ENCODE assay signal across 16 cellular contexts in the genomic region with DNA sequence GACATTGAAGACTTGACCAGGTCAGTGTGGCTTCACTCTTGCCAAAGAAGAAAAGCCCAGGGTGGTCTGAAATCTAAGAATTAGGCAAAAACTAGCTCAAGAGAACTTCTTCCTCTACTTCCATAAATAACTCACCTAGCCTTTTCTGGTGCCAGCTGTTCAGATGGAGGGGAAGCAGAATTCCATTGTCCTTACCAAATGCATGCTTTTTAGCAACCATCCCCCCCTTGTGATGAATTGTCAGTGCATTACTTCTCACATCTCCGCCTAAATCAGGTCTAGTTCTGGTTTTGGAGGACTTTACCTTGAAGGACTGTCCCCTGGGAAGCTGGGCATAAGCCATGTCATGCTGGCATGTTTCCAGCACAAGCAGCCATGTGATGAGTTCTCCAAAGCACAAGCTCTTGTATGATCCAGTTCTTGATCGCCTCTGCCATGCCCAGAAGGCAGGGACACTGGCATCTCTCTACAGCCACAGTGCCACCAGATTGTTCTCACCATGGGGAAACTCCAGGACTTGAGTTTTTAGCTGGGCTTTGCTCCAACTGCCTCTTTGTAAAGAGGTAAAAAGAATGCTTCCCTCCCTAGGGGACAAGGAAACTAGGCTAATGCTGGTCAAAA. TPM values are rescaled to one million over a fixed set of nuclear protein-coding genes. Genes with fewer than 3 reads are reported as not detected.
DNase-seq lines count a peak whose midpoint lies in the region; ATAC-seq and TF ChIP-seq lines count a peak whose summit lies in the region.
"Had no signal": no experiment of that assay in that cellular context is flagged by ENCODE, and none has a peak within 500 bp of the region (broad histone marks: within the 10 kb centered on the region; RNA-seq: fewer than 3 reads in every experiment).

No MANE protein-coding gene starts in this region.

- POLR2A ChIA-PET in IMR-90 (lab: Charles Lee; ENCODE audit: unreplicated experiment): no interaction called here

- no peaks in the 10 kb centered on the region for H3K36me3 Mint-ChIP-seq in activated T-helper 17 cell treated with anti-CD3 and anti-CD28 coated beads, Interleukin-2, amount 50 U/mL, for 72 hours (ENCODE audit: low read depth)
- no peaks in the 10 kb centered on the region for H3K36me3 Mint-ChIP-seq in Calu3 (ENCODE audit: insufficient read depth, unreplicated experiment)
- H3K36me3 Mint-ChIP-seq: activated CD8-positive, alpha-beta memory T cell treated with anti-CD3 and anti-CD28 coated beads, Interleukin-2, amount 10 ng/mL, durations not matched to agents 7 days and 5 days had no signal

- no peak overlapping the region for H3K4me3 Mint-ChIP-seq in activated T-helper 17 cell treated with anti-CD3 and anti-CD28 coated beads, Interleukin-2, amount 50 U/mL, for 72 hours
- no peak overlapping the region for H3K4me3 Mint-ChIP-seq in Calu3 (ENCODE audit: low read depth, unreplicated experiment)
- H3K4me3 Mint-ChIP-seq: activated CD8-positive, alpha-beta memory T cell treated with anti-CD3 and anti-CD28 coated beads, Interleukin-2, amount 10 ng/mL, durations not matched to agents 7 days and 5 days had no signal

- peak overlapping the region; percentile 59 for H3K14ac ChIP-seq in IMR-90 (replicated peaks; ENCODE audit: low read depth, low read length)
- no peak overlapping the region for H3K14ac ChIP-seq in mesenchymal stem cell (ENCODE audit: low read length in 2 of 2)

- TF ChIP-seq CTCF in IMR-90 (conservative IDR thresholded peaks at IDR 0.05; ENCODE audit: low read depth, low read length): no peak
- no peak for TF ChIP-seq CTCF in Calu3 (IDR thresholded peaks at IDR 0.05; ENCODE audit: unreplicated experiment)

- H3K23ac ChIP-seq in IMR-90 (ENCODE audit: low read depth, low read length) (peak overlapping the region; percentile 63; the same call in 1 of the 2 replicates), mesenchymal stem cell (ENCODE audit: low read length in 2 of 2) (no peak overlapping the region)

- peak overlapping the region; percentile 58; the same call in 1 of the 3 replicates for H2BK15ac ChIP-seq in IMR-90 (ENCODE audit: low read depth, low read length)
- H2BK15ac ChIP-seq in mesenchymal stem cell (ENCODE audit: low read depth, poor library complexity, severe bottlenecking): no peak overlapping the region

- H2BK5ac ChIP-seq in IMR-90 (ENCODE audit: low read depth, low read length, poor library complexity, severe bottlenecking) (peak overlapping the region; percentile 25), mesenchymal stem cell (ENCODE audit: low read depth, low read length, poor library complexity, severe bottlenecking) (no peak overlapping the region)

- peaks cover 18 to 23% (median 21%) of the 10 kb centered on the region in 10 experiments for H3K4me1 ChIP-seq in BLaER1 treated with 17β-estradiol and CSF1 and Interleukin-3, amounts not matched to agents 10 nM and 100 nM
- H3K4me1 ChIP-seq in IMR-90 (ENCODE audit: control insufficient read depth, insufficient read depth, low read length) (peaks cover 13% of the 10 kb centered on the region), mesenchymal stem cell (ENCODE audit: control insufficient read depth, insufficient read depth, low read depth, low read length) (peaks cover 6% of the 10 kb centered on the region)

- intact Hi-C loops in IMR-90 (cut with micrococcal nuclease): no loop called here
- intact Hi-C loops in Calu3 (cut with micrococcal nuclease; ENCODE audit: unreplicated experiment): no loop called here

- H3K4me2 ChIP-seq in BLaER1 treated with 17β-estradiol and CSF1 and Interleukin-3, amounts not matched to agents 10 nM and 100 nM: peak overlapping the region in 10 of 11 experiments; percentile 10 to 81 (median 66); a peak in 17 of 22 replicates
- no peak overlapping the region for H3K4me2 ChIP-seq in IMR-90 (ENCODE audit: low read depth, low read length)
- H3K4me2 ChIP-seq in mesenchymal stem cell (ENCODE audit: low read length, poor library complexity, severe bottlenecking): no peak overlapping the region

- no CpG with 5 or more reads among the region's 2 CpGs for WGBS in IMR-90 (ENCODE audit: extremely low coverage in 2 of 2, insufficient read length in 1 of 2), 2 experiments
- WGBS in mesenchymal stem cell: 100% methylated on average over 2 of the region's 2 CpGs

- H2BK20ac ChIP-seq in IMR-90 (ENCODE audit: low read depth, low read length): peak overlapping the region; percentile 51

- no peak for TF ChIP-seq RAD21 in IMR-90 (IDR thresholded peaks at IDR 0.05; ENCODE audit: low read length)

- peak overlapping the region; percentile 37 for H2AK5ac ChIP-seq in IMR-90 (ENCODE audit: low read depth, low read length)
- H2AK5ac ChIP-seq in mesenchymal stem cell (ENCODE audit: low read length, severe bottlenecking): peak overlapping the region; percentile 3

- H3K4ac ChIP-seq in IMR-90 (ENCODE audit: low read depth, low read length): peak overlapping the region; percentile 14
- H3K4ac ChIP-seq in mesenchymal stem cell (ENCODE audit: low read depth in 1 of 2, low read length in 2 of 2): no peak overlapping the region

- no peak overlapping the region for H3K9ac ChIP-seq in BLaER1 treated with 17β-estradiol and CSF1 and Interleukin-3, amounts not matched to agents 10 nM and 100 nM
- H3K9ac ChIP-seq in IMR-90 (ENCODE audit: low read depth, low read length): no peak overlapping the region
- no peak overlapping the region for H3K9ac ChIP-seq in mesenchymal stem cell (ENCODE audit: low read length)

- BruUV-seq in IMR-90 (replicated peaks; lab: Mats Ljungman, UMichigan) (no TSS peak), Calu3 (replicated peaks; lab: Mats Ljungman, UMichigan) (no TSS peak)

- H3K9me3 ChIP-seq in BLaER1 treated with 17β-estradiol and CSF1 and Interleukin-3, amounts not matched to agents 10 nM and 100 nM (replicated peaks in 1 of 11): no peaks in the 10 kb centered on the region
- no peaks in the 10 kb centered on the region for H3K9me3 ChIP-seq in IMR-90 (ENCODE audit: control insufficient read depth, insufficient read depth, low read length)
- H3K9me3 ChIP-seq in mesenchymal stem cell (ENCODE audit: control insufficient read depth, low read length): no peaks in the 10 kb centered on the region
- H3K9me3 ChIP-seq: esophagus muscularis mucosa, transverse colon had no signal

- dilution Hi-C loops in IMR-90 (cut with HindIII; ENCODE audit: low sequenced_read_pairs, unreplicated experiment): no loop called here

- H3K27ac ChIP-seq in BLaER1 treated with 17β-estradiol and CSF1 and Interleukin-3, amounts not matched to agents 10 nM and 100 nM: no peak overlapping the region
- peak overlapping the region; percentile 71 for H3K27ac ChIP-seq in IMR-90 (ENCODE audit: insufficient read depth, low read length)
- H3K27ac ChIP-seq in mesenchymal stem cell (ENCODE audit: low read length, poor library complexity, severe bottlenecking): no peak overlapping the region
- H3K27ac ChIP-seq: transverse colon had no signal

- no peaks in the 10 kb centered on the region for H4K20me1 ChIP-seq in BLaER1 treated with 17β-estradiol and CSF1 and Interleukin-3, amounts not matched to agents 10 nM and 100 nM
- no peaks in the 10 kb centered on the region for H4K20me1 ChIP-seq in IMR-90 (ENCODE audit: insufficient read depth, low read length)

- ATAC-seq in IMR-90 (ENCODE audit: low read depth) (peak; percentile 12; the same call in 1 of the 2 replicates), GM21723 (IDR thresholded peaks at IDR 0.05; ENCODE audit: unreplicated experiment) (no peak), HG03571 (IDR thresholded peaks at IDR 0.05; ENCODE audit: unreplicated experiment) (no peak)
- no peak for ATAC-seq in activated T-helper 17 cell treated with anti-CD3 and anti-CD28 coated beads, Interleukin-2, amount 50 U/mL, for 72 hours (replicated peaks)
- ATAC-seq: activated CD4-positive, CD25-positive, alpha-beta regulatory T cell treated with anti-CD3 and anti-CD28 coated beads, Interleukin-2, amount 50 U/mL, for 24 hours; activated CD8-positive, alpha-beta memory T cell treated with anti-CD3 and anti-CD28 coated beads, Interleukin-2, amount 10 ng/mL, durations not matched to agents 7 days and 5 days; HepG2 had no signal

- no peak overlapping the region for H3K56ac ChIP-seq in IMR-90 (ENCODE audit: extremely low read depth, insufficient read depth, low read length)

- peaks cover 0 to 11% (median 0%) of the 10 kb centered on the region in 11 experiments; a peak in 3 of 22 replicates for H3K36me3 ChIP-seq in BLaER1 treated with 17β-estradiol and CSF1 and Interleukin-3, amounts not matched to agents 10 nM and 100 nM
- peaks cover 6% of the 10 kb centered on the region; the same call in 1 of the 2 replicates for H3K36me3 ChIP-seq in IMR-90 (ENCODE audit: control insufficient read depth, insufficient read depth, low read length)
- peaks cover 17 to 48% of the 10 kb centered on the region in 2 experiments for H3K36me3 ChIP-seq in mesenchymal stem cell (ENCODE audit: control insufficient read depth in 1 of 2, insufficient read depth in 2 of 2, low read depth in 1 of 2, low read length in 2 of 2)
- H3K36me3 ChIP-seq: transverse colon had no signal

- no peak overlapping the region for H3K4me3 ChIP-seq in BLaER1 treated with 17β-estradiol and CSF1 and Interleukin-3, amounts not matched to agents 10 nM and 100 nM
- no peak overlapping the region for H3K4me3 ChIP-seq in IMR-90 (ENCODE audit: insufficient read depth, low read depth, low read length)
- H3K4me3 ChIP-seq in mesenchymal stem cell (ENCODE audit: insufficient read depth in 1 of 2, low read depth in 1 of 2, low read length in 2 of 2): no peak overlapping the region
- H3K4me3 ChIP-seq: esophagus muscularis mucosa, transverse colon had no signal

- in situ Hi-C loops in IMR-90 (cut with MboI; ENCODE audit: low sequenced_read_pairs): loop anchor here (25.0 kb wide), 2 partner anchors 270 to 520 kb away; no protein-coding TSS in a partner anchor

- H3K9me3 Mint-ChIP-seq in activated T-helper 17 cell treated with anti-CD3 and anti-CD28 coated beads, Interleukin-2, amount 50 U/mL, for 72 hours: no peaks in the 10 kb centered on the region
- no peaks in the 10 kb centered on the region for H3K9me3 Mint-ChIP-seq in Calu3 (ENCODE audit: low read depth, unreplicated experiment)

- no peaks in the 10 kb centered on the region for H3K27me3 ChIP-seq in BLaER1 treated with 17β-estradiol and CSF1 and Interleukin-3, amounts not matched to agents 10 nM and 100 nM
- H3K27me3 ChIP-seq in IMR-90 (ENCODE audit: control insufficient read depth, insufficient read depth, low read length): no peaks in the 10 kb centered on the region
- no peaks in the 10 kb centered on the region for H3K27me3 ChIP-seq in mesenchymal stem cell (ENCODE audit: control insufficient read depth in 1 of 2, insufficient read depth in 1 of 2, low read length in 2 of 2)
- H3K27me3 ChIP-seq: esophagus muscularis mucosa, transverse colon had no signal

- peak overlapping the region; percentile 21 for H2AK9ac ChIP-seq in IMR-90 (replicated peaks; ENCODE audit: low read depth, low read length, poor library complexity)

- peaks cover 13% of the 10 kb centered on the region for H3K9me1 ChIP-seq in IMR-90 (ENCODE audit: insufficient read depth, low read length)

- H4K91ac ChIP-seq in IMR-90 (ENCODE audit: insufficient read depth, low read depth, low read length): peak overlapping the region; percentile 13; the same call in 1 of the 2 replicates
- no peak overlapping the region for H4K91ac ChIP-seq in mesenchymal stem cell (ENCODE audit: low read length)

- H4K8ac ChIP-seq in IMR-90 (ENCODE audit: low read depth in 2 of 2, low read length in 2 of 2) (peak overlapping the region in 1 of 2 experiments; percentile 26; a peak in 1 of 4 replicates), mesenchymal stem cell (ENCODE audit: low read length) (no peak overlapping the region)

- DNase-seq in IMR-90 (no peak), cerebellar nuclear complex (lab: John Stamatoyannopoulos, UW) (peak; percentile 29 to 60), mesenchymal stem cell (no peak), Calu3 (no peak)
- DNase-seq: activated CD8-positive, alpha-beta memory T cell treated with anti-CD3 and anti-CD28 coated beads, Interleukin-2, amount 10 ng/mL, durations not matched to agents 7 days and 5 days; activated effector memory CD4-positive, alpha-beta T cell treated with Interleukin-2 at 50 U/mL for 16 hours; SHP77 treated with DMSO at 0.1 percent for 48 hours; small intestine; transverse colon had no signal

- peak overlapping the region; percentile 21; the same call in 1 of the 2 replicates for H4K5ac ChIP-seq in IMR-90 (ENCODE audit: low read depth, low read length)

- no peak overlapping the region for H3K27ac Mint-ChIP-seq in activated T-helper 17 cell treated with anti-CD3 and anti-CD28 coated beads, Interleukin-2, amount 50 U/mL, for 72 hours
- no peak overlapping the region for H3K27ac Mint-ChIP-seq in Calu3 (ENCODE audit: unreplicated experiment)
- H3K27ac Mint-ChIP-seq: activated CD8-positive, alpha-beta memory T cell treated with anti-CD3 and anti-CD28 coated beads, Interleukin-2, amount 10 ng/mL, durations not matched to agents 7 days and 5 days had no signal

- TF ChIP-seq POLR2A in IMR-90 (IDR thresholded peaks at IDR 0.05; ENCODE audit: low read depth, low read length): no peak

- H2BK120ac ChIP-seq in IMR-90 (ENCODE audit: low read depth, low read length): 0 out of 2 replicates have a peak overlapping the region, but pooled peaks have one; percentile 39
- no peak overlapping the region for H2BK120ac ChIP-seq in mesenchymal stem cell (ENCODE audit: low read depth, low read length)

- CTCF ChIA-PET in IMR-90 (lab: Yijun Ruan, JAX): interaction anchor here (0.5 to 1.6 kb wide), 4 partner anchors 38 to 408 kb away, joined by 3 to 7 read pairs (median 3); no protein-coding TSS in a partner anchor
- CTCF ChIA-PET in Calu3 (lab: Charles Lee): interaction anchor here (1.4 kb wide), 1 partner anchor 97 kb away, joined by 4 read pairs; the partner anchor contains the start of gene IL12A

- H3K79me1 ChIP-seq in IMR-90 (ENCODE audit: low read depth in 1 of 2, low read length in 2 of 2) (peaks cover 32 to 37% of the 10 kb centered on the region in 2 experiments), mesenchymal stem cell (replicated peaks; ENCODE audit: low read length, poor library complexity, severe bottlenecking) (peaks cover 20% of the 10 kb centered on the region)

- peaks cover 27% of the 10 kb centered on the region for H3K27me3 Mint-ChIP-seq in activated T-helper 17 cell treated with anti-CD3 and anti-CD28 coated beads, Interleukin-2, amount 50 U/mL, for 72 hours
- no peaks in the 10 kb centered on the region for H3K27me3 Mint-ChIP-seq in Calu3 (ENCODE audit: unreplicated experiment)

- H2AFZ ChIP-seq in IMR-90 (replicated peaks; ENCODE audit: low read length, poor library complexity) (no peak overlapping the region), mesenchymal stem cell (ENCODE audit: low read depth, low read length) (no peak overlapping the region)

- H3K18ac ChIP-seq in IMR-90 (ENCODE audit: low read depth, low read length): peak overlapping the region; percentile 78
- H3K18ac ChIP-seq in mesenchymal stem cell (ENCODE audit: low read depth in 1 of 2, low read length in 2 of 2): no peak overlapping the region

- H3K4me1 Mint-ChIP-seq in activated T-helper 17 cell treated with anti-CD3 and anti-CD28 coated beads, Interleukin-2, amount 50 U/mL, for 72 hours: no peaks in the 10 kb centered on the region
- H3K4me1 Mint-ChIP-seq in Calu3 (ENCODE audit: low read depth, unreplicated experiment): no peaks in the 10 kb centered on the region
- H3K4me1 Mint-ChIP-seq: activated CD8-positive, alpha-beta memory T cell treated with anti-CD3 and anti-CD28 coated beads, Interleukin-2, amount 10 ng/mL, durations not matched to agents 7 days and 5 days had no signal

- H2BK12ac ChIP-seq in mesenchymal stem cell (ENCODE audit: low read length in 2 of 2): no peak overlapping the region

RNA-seq across cellular contexts. Expression of gene SCHIP1, which starts 52.6 kb away (rescaled TPM):
- total RNA-seq in IMR-90 (2012; rRNA removed): 5.0 and 5.4 TPM in 2 replicates
- 2.8 and 3.9 TPM in 2 replicates for polyA plus RNA-seq in IMR-90 (2012; rRNA removed)
- polyA plus RNA-seq in IMR-90 (2012; cell fraction: cytosol; rRNA removed): 0.21 and 0.57 TPM in 2 replicates
- polyA plus RNA-seq in IMR-90 (2012; cell fraction: nucleus; rRNA removed; ENCODE audit: low replicate concordance): 3.5 and 19.4 TPM in 2 replicates
- polyA plus RNA-seq in mesenchymal stem cell (2013, experiment 1 of 2): 7.2 TPM
- 7.2 TPM for polyA plus RNA-seq in mesenchymal stem cell (2013, experiment 2 of 2)
- total RNA-seq in activated T-helper 17 cell treated with anti-CD3 and anti-CD28 coated beads, Interleukin-2, amount 50 U/mL, for 72 hours: not detected
- total RNA-seq in Calu3 (2022): 1.2 and 2.6 TPM in 2 replicates
- polyA plus RNA-seq: HepG2 had no signal

Comparison
In these comparisons a context has a peak if more than half of its experiments do, and no peak if none do; other contexts are left out.
1. H3K4me2 ChIP-seq: peak in BLaER1 treated with 17β-estradiol and CSF1 and Interleukin-3, amounts not matched to agents 10 nM and 100 nM (10 of 11); none in IMR-90 (single experiment) and mesenchymal stem cell (single experiment).
2. DNase-seq: peak in cerebellar nuclear complex (2 of 2); none in IMR-90 (single experiment), mesenchymal stem cell (single experiment) and Calu3 (single experiment).